ENCODE assay signal across 29 cellular contexts in genomic region chr1:208885046-208885445, GRCh38.
DNase-seq lines count a peak whose midpoint lies in the region; FAIRE-seq and TF ChIP-seq lines count a peak whose summit lies in the region.
"Had no signal": no experiment of that assay in that cellular context is flagged by ENCODE, and none has a peak within 500 bp of the region (broad histone marks: within the 10 kb centered on the region; RNA-seq: fewer than 3 reads in every experiment).

No MANE protein-coding gene starts in this region.

- no peaks in the 10 kb centered on the region for H3K36me3 ChIP-seq in mammary epithelial cell (ENCODE audit: insufficient read depth, low read length)
- H3K36me3 ChIP-seq in breast epithelium = no peaks in the 10 kb centered on the region
- H3K36me3 ChIP-seq in endothelial cell of umbilical vein (ENCODE audit: control insufficient read depth in 2 of 2, extremely low read depth in 1 of 2, insufficient read depth in 2 of 2, low read length in 2 of 2) = no peaks in the 10 kb centered on the region
- H3K36me3 ChIP-seq in thyroid gland = no peaks in the 10 kb centered on the region
- H3K36me3 ChIP-seq: HAP-1, upper lobe of left lung had no signal

- 48% methylated on average over 2 of the region's 2 CpGs for WGBS in mammary epithelial cell (ENCODE audit: low coverage, missing lambda C conversion rate)
- WGBS in thyroid gland, 2 donors = 57 to 68% methylated on average over 2 of the region's 2 CpGs

- dilution Hi-C loops in mammary epithelial cell (cut with HindIII; ENCODE audit: low sequenced_read_pairs) = no loop called here
- dilution Hi-C loops in endothelial cell of umbilical vein (cut with MboI; ENCODE audit: extremely low pct_ligation_motif_present, low sequenced_read_pairs) = no loop called here

- TF ChIP-seq CTCF in mammary epithelial cell (conservative IDR thresholded peaks at IDR 0.05 in 1 of 2, IDR thresholded peaks at IDR 0.05 in 1 of 2; ENCODE audit: extremely low read depth in 1 of 2, insufficient read depth in 1 of 2, low read depth in 1 of 2, low read length in 2 of 2) = no peak
- TF ChIP-seq CTCF in breast epithelium (IDR thresholded peaks at IDR 0.05) = no peak
- TF ChIP-seq CTCF in endothelial cell of umbilical vein (IDR thresholded peaks at IDR 0.05; ENCODE audit: extremely low read depth in 1 of 2, insufficient read depth in 1 of 2, low read depth in 1 of 2, low read length in 2 of 2) = no peak
- TF ChIP-seq CTCF in mesothelial cell of epicardium (IDR thresholded peaks at IDR 0.05; ENCODE audit: unreplicated experiment) = no peak
- no peak for TF ChIP-seq CTCF in thyroid gland (IDR thresholded peaks at IDR 0.05)

- H3K9me1 ChIP-seq in endothelial cell of umbilical vein (replicated peaks; ENCODE audit: control insufficient read depth, extremely low read depth, insufficient read depth, low read length) = no peaks in the 10 kb centered on the region

- intact Hi-C loops in mammary epithelial cell (cut with micrococcal nuclease) = no loop called here
- intact Hi-C loops in breast epithelium (cut with DNase I; ENCODE audit: low total_unique reads) = no loop called here
- intact Hi-C loops in endothelial cell of umbilical vein (cut with micrococcal nuclease) = no loop called here
- intact Hi-C loops in thyroid gland (cut with DNase I) = no loop called here

- no peak overlapping the region for H3K4me3 Mint-ChIP-seq in mesothelial cell of epicardium
- H3K4me3 Mint-ChIP-seq: activated CD8-positive, alpha-beta T cell treated with anti-CD3 and anti-CD28 coated beads, Interleukin-2, amount 10 ng/mL, durations not matched to agents 7 days and 5 days; activated naive CD4-positive, alpha-beta T cell treated with anti-CD3 and anti-CD28 coated beads, Interleukin-2, amount 50 U/mL, for 24 hours; CD4-positive, alpha-beta memory T cell; naive B cell; stimulated activated effector memory CD8-positive, alpha-beta T cell treated with anti-CD3 and anti-CD28 coated beads, Interleukin-12 subunit alpha, Interleukin-12 subunit beta, amount 100 ng/mL, for 72 hours had no signal

- H3K27ac ChIP-seq in mammary epithelial cell (ENCODE audit: insufficient read depth, low read depth, low read length) (no peak overlapping the region), breast epithelium (no peak overlapping the region), endothelial cell of umbilical vein (ENCODE audit: insufficient read depth, low read depth, low read length) (no peak overlapping the region), thyroid gland (no peak overlapping the region)
- H3K27ac ChIP-seq: HL-60, upper lobe of left lung had no signal

- peaks cover 40% of the 10 kb centered on the region for H3K4me1 Mint-ChIP-seq in mesothelial cell of epicardium
- H3K4me1 Mint-ChIP-seq: activated naive CD4-positive, alpha-beta T cell treated with anti-CD3 and anti-CD28 coated beads, Interleukin-2, amount 50 U/mL, for 24 hours; CD4-positive, alpha-beta memory T cell; naive B cell; stimulated activated effector memory CD8-positive, alpha-beta T cell treated with anti-CD3 and anti-CD28 coated beads, Interleukin-12 subunit alpha, Interleukin-12 subunit beta, amount 100 ng/mL, for 72 hours had no signal

- H3K4me2 ChIP-seq in mammary epithelial cell (ENCODE audit: insufficient read depth, low read depth, low read length) = no peak overlapping the region
- H3K4me2 ChIP-seq in endothelial cell of umbilical vein (ENCODE audit: insufficient read depth, low read length) = no peak overlapping the region

- H4K20me1 ChIP-seq in mammary epithelial cell (ENCODE audit: insufficient read depth, low read length) (no peaks in the 10 kb centered on the region), endothelial cell of umbilical vein (replicated peaks; ENCODE audit: control insufficient read depth, extremely low read depth, insufficient read depth, low read length) (no peaks in the 10 kb centered on the region)

- H3K9ac ChIP-seq in mammary epithelial cell (ENCODE audit: insufficient read depth, low read length) (no peak overlapping the region), endothelial cell of umbilical vein (replicated peaks; ENCODE audit: extremely low read depth, insufficient read depth, low read length) (no peak overlapping the region)

- no peak overlapping the region for H3K4me3 ChIP-seq in mammary epithelial cell (replicated peaks in 1 of 3; ENCODE audit: insufficient read depth in 1 of 3, low read depth in 2 of 3, low read length in 3 of 3)
- H3K4me3 ChIP-seq in breast epithelium = no peak overlapping the region
- no peak overlapping the region for H3K4me3 ChIP-seq in endothelial cell of umbilical vein (replicated peaks in 1 of 3; ENCODE audit: insufficient read depth in 1 of 3, low read depth in 1 of 3, low read length in 3 of 3)
- H3K4me3 ChIP-seq in thyroid gland (replicated peaks in 1 of 3) = no peak overlapping the region
- H3K4me3 ChIP-seq: HAP-1, upper lobe of left lung had no signal

- peak overlapping the region; percentile 43 for H2AFZ ChIP-seq in mammary epithelial cell (ENCODE audit: low read depth, low read length)
- H2AFZ ChIP-seq in endothelial cell of umbilical vein (ENCODE audit: low read depth, low read length) = peak overlapping the region; percentile 76

- H3K27ac Mint-ChIP-seq in mesothelial cell of epicardium = peak overlapping the region; percentile 5
- H3K27ac Mint-ChIP-seq: activated CD8-positive, alpha-beta T cell treated with anti-CD3 and anti-CD28 coated beads, Interleukin-2, amount 10 ng/mL, durations not matched to agents 7 days and 5 days; activated naive CD4-positive, alpha-beta T cell treated with anti-CD3 and anti-CD28 coated beads, Interleukin-2, amount 50 U/mL, for 24 hours; activated T-helper 2 cell treated with anti-CD3 and anti-CD28 coated beads, Interferon-gamma antibody, Interleukin-2, Interleukin-4, amounts not matched to agents 10 μg/mL and 5 μg/mL and 100 μg/mL, durations not matched to agents 14 hours and 24 hours and 36 hours; CD4-positive, alpha-beta memory T cell; naive B cell; stimulated activated effector memory CD8-positive, alpha-beta T cell treated with anti-CD3 and anti-CD28 coated beads, Interleukin-12 subunit alpha, Interleukin-12 subunit beta, amount 100 ng/mL, for 72 hours had no signal

- peaks cover 7% of the 10 kb centered on the region for H3K9me3 Mint-ChIP-seq in mesothelial cell of epicardium
- H3K9me3 Mint-ChIP-seq: activated naive CD4-positive, alpha-beta T cell treated with anti-CD3 and anti-CD28 coated beads, Interleukin-2, amount 50 U/mL, for 24 hours; activated T-helper 2 cell treated with anti-CD3 and anti-CD28 coated beads, Interferon-gamma antibody, Interleukin-2, Interleukin-4, amounts not matched to agents 10 μg/mL and 5 μg/mL and 100 μg/mL, durations not matched to agents 14 hours and 24 hours and 36 hours; CD4-positive, alpha-beta memory T cell; naive B cell had no signal

- H3K4me1 ChIP-seq in mammary epithelial cell (ENCODE audit: insufficient read depth, low read length) = no peaks in the 10 kb centered on the region
- no peaks in the 10 kb centered on the region for H3K4me1 ChIP-seq in breast epithelium
- H3K4me1 ChIP-seq in endothelial cell of umbilical vein (ENCODE audit: control insufficient read depth, extremely low read depth, insufficient read depth, low read length) = peaks cover 8% of the 10 kb centered on the region
- H3K4me1 ChIP-seq in thyroid gland = no peaks in the 10 kb centered on the region
- H3K4me1 ChIP-seq: HAP-1, upper lobe of left lung had no signal

- DNase-seq in mammary epithelial cell = no peak
- DNase-seq in breast epithelium (ENCODE audit: low spot score in 2 of 2) = no peak
- peak; percentile 78 for DNase-seq in endothelial cell of umbilical vein (ENCODE audit: low read depth, low spot score)
- no peak for DNase-seq in mesothelial cell of epicardium (ENCODE audit: low spot score in 2 of 2, unreplicated experiment in 2 of 2)
- DNase-seq in thyroid gland = no peak
- no peak for DNase-seq in AG08396 (ENCODE audit: low spot score)
- DNase-seq in H54 (ENCODE audit: insufficient read length, low spot score) = no peak
- DNase-seq in NOMO-1 (lab: John Stamatoyannopoulos, UW; ENCODE audit: unreplicated experiment in 2 of 2) = no peak
- DNase-seq: activated CD8-positive, alpha-beta T cell treated with anti-CD3 and anti-CD28 coated beads, Interleukin-2, amount 10 ng/mL, durations not matched to agents 7 days and 5 days; amygdala; CD4-positive, alpha-beta memory T cell; DMS 273 treated with DMSO at 0.1 percent for 48 hours; islet precursor cell; KBM-7; midbrain; naive B cell; NCI-H1930; NCI-H2171 treated with DMSO at 0.1 percent for 48 hours; NCI-H524 treated with DMSO at 0.1 percent for 48 hours; occipital lobe; Right ventricle myocardium superior; upper lobe of left lung had no signal

- no peak for FAIRE-seq in endothelial cell of umbilical vein (lab: Jason Lieb, UNC)
- FAIRE-seq in H54 (lab: Jason Lieb, UNC) = no peak
- FAIRE-seq: A204.1, GM12892 had no signal

- H3K79me2 ChIP-seq in mammary epithelial cell (ENCODE audit: insufficient read depth, low read length) (no peaks in the 10 kb centered on the region), endothelial cell of umbilical vein (ENCODE audit: control insufficient read depth, insufficient read depth, low read length) (no peaks in the 10 kb centered on the region)

- H3K27me3 ChIP-seq in mammary epithelial cell (ENCODE audit: insufficient read depth, low read length) = no peaks in the 10 kb centered on the region
- H3K27me3 ChIP-seq in breast epithelium = no peaks in the 10 kb centered on the region
- no peaks in the 10 kb centered on the region for H3K27me3 ChIP-seq in endothelial cell of umbilical vein (ENCODE audit: control insufficient read depth in 2 of 2, insufficient read depth in 2 of 2, low read length in 2 of 2)
- H3K27me3 ChIP-seq in thyroid gland = no peaks in the 10 kb centered on the region
- H3K27me3 ChIP-seq: upper lobe of left lung had no signal

- H3K9me3 ChIP-seq in mammary epithelial cell (replicated peaks; ENCODE audit: insufficient read depth, low read length) (no peaks in the 10 kb centered on the region), breast epithelium (no peaks in the 10 kb centered on the region), endothelial cell of umbilical vein (replicated peaks; ENCODE audit: control insufficient read depth, insufficient read depth, low read length) (no peaks in the 10 kb centered on the region), thyroid gland (no peaks in the 10 kb centered on the region)
- H3K9me3 ChIP-seq: HAP-1, upper lobe of left lung had no signal

- H3K36me3 Mint-ChIP-seq in mesothelial cell of epicardium = no peaks in the 10 kb centered on the region
- H3K36me3 Mint-ChIP-seq: activated naive CD4-positive, alpha-beta T cell treated with anti-CD3 and anti-CD28 coated beads, Interleukin-2, amount 50 U/mL, for 24 hours; CD4-positive, alpha-beta memory T cell; naive B cell; stimulated activated effector memory CD8-positive, alpha-beta T cell treated with anti-CD3 and anti-CD28 coated beads, Interleukin-12 subunit alpha, Interleukin-12 subunit beta, amount 100 ng/mL, for 72 hours had no signal

- no peaks in the 10 kb centered on the region for H3K27me3 Mint-ChIP-seq in mesothelial cell of epicardium (ENCODE audit: low read depth)
- H3K27me3 Mint-ChIP-seq: activated naive CD4-positive, alpha-beta T cell treated with anti-CD3 and anti-CD28 coated beads, Interleukin-2, amount 50 U/mL, for 24 hours; naive B cell had no signal

- TF ChIP-seq POLR2A in breast epithelium (IDR thresholded peaks at IDR 0.05) (no peak), endothelial cell of umbilical vein (IDR thresholded peaks at IDR 0.05; ENCODE audit: low read depth, low read length) (no peak), thyroid gland (IDR thresholded peaks at IDR 0.05) (no peak), H54 (IDR thresholded peaks at IDR 0.05; ENCODE audit: low read depth, low read length) (no peak)

- POLR2A ChIA-PET in endothelial cell of umbilical vein (lab: Charles Lee) = no interaction called here

- in situ Hi-C loops in mammary epithelial cell (cut with MboI; ENCODE audit: low sequenced_read_pairs in 2 of 2) = no loop called here

- BruUV-seq in mammary epithelial cell (replicated peaks; lab: Mats Ljungman, UMichigan) = no TSS peak
- no TSS peak for BruUV-seq in endothelial cell of umbilical vein (replicated peaks; lab: Mats Ljungman, UMichigan)

- CTCF ChIA-PET in mammary epithelial cell (lab: Charles Lee; ENCODE audit: low non-redundant PET) (no interaction called here), endothelial cell of umbilical vein (lab: Charles Lee) (interaction anchor here (1.0 to 2.0 kb wide), 6 partner anchors 11 to 113 kb away, joined by 3 to 5 read pairs (median 4); no protein-coding TSS in a partner anchor)
